In genomic region chr12:30796891-30797371, GRCh38 we compare ENCODE assay signal across 8 cellular contexts. TPM values are rescaled to one million over a fixed set of nuclear protein-coding genes. Genes with fewer than 3 reads are reported as not detected.
A peak's percentile ranks its signal among the peaks of the same experiment; 100 is the strongest.
DNase-seq lines count a peak whose midpoint lies in the region; ATAC-seq and TF ChIP-seq lines count a peak whose summit lies in the region.

No MANE protein-coding gene starts in this region.

- H3K9me3 ChIP-seq in WERI-Rb-1 (ENCODE audit: severe bottlenecking) (no peaks in the 10 kb centered on the region), mucosa of descending colon (no peaks in the 10 kb centered on the region)

- TF ChIP-seq CTCF in WERI-Rb-1 (IDR thresholded peaks at IDR 0.05; ENCODE audit: low read depth, low read length) (no peak), mucosa of descending colon (IDR thresholded peaks at IDR 0.05) (no peak)

- H3K4me1 Mint-ChIP-seq in activated CD4-positive, alpha-beta T cell treated with anti-CD3 and anti-CD28 coated beads, Interleukin-2, amount 10 ng/mL, durations not matched to agents 7 days and 5 days: peaks cover 16% of the 10 kb centered on the region

- POLR2A ChIA-PET in activated CD4-positive, alpha-beta T cell treated with anti-CD3 and anti-CD28 coated beads, Interleukin-2, amount 10 ng/mL, durations not matched to agents 7 days and 5 days (lab: Charles Lee): no interaction called here

- H3K27ac Mint-ChIP-seq in activated CD4-positive, alpha-beta T cell treated with anti-CD3 and anti-CD28 coated beads, Interleukin-2, amount 10 ng/mL, durations not matched to agents 7 days and 5 days: no peak overlapping the region

- H3K27me3 ChIP-seq in WERI-Rb-1 (ENCODE audit: insufficient read depth, low read depth, severe bottlenecking): no peaks in the 10 kb centered on the region

- H3K9me3 Mint-ChIP-seq in activated CD4-positive, alpha-beta T cell treated with anti-CD3 and anti-CD28 coated beads, Interleukin-2, amount 10 ng/mL, durations not matched to agents 7 days and 5 days: no peaks in the 10 kb centered on the region

- no peak overlapping the region for H3K27ac ChIP-seq in WERI-Rb-1

- peaks cover 13% of the 10 kb centered on the region for H3K4me1 ChIP-seq in mucosa of descending colon (ENCODE audit: low read depth)

- H3K36me3 Mint-ChIP-seq in activated CD4-positive, alpha-beta T cell treated with anti-CD3 and anti-CD28 coated beads, Interleukin-2, amount 10 ng/mL, durations not matched to agents 7 days and 5 days (ENCODE audit: low read depth): no peaks in the 10 kb centered on the region

- no peak for ATAC-seq in mucosa of descending colon

- CTCF ChIA-PET in activated CD4-positive, alpha-beta T cell treated with anti-CD3 and anti-CD28 coated beads, Interleukin-2, amount 10 ng/mL, durations not matched to agents 7 days and 5 days (lab: Charles Lee): interaction anchor here (1.4 kb wide), 1 partner anchor 24 kb away, joined by 4 read pairs; no protein-coding TSS in a partner anchor

- intact Hi-C loops in mucosa of descending colon (cut with DNase I, micrococcal nuclease): no loop called here

- no peak for DNase-seq in activated CD4-positive, alpha-beta T cell treated with anti-CD3 and anti-CD28 coated beads, Interleukin-2, amount 10 ng/mL, durations not matched to agents 7 days and 5 days
- no peak for DNase-seq in activated CD4-positive, alpha-beta T cell treated with anti-CD3 and anti-CD28 coated beads for 48 hours
- DNase-seq in WERI-Rb-1: peak; percentile 14
- DNase-seq in glomerular visceral epithelial cell (ENCODE audit: extremely low spot score): peak; percentile 17
- DNase-seq in skeletal muscle cell (ENCODE audit: low read depth): no peak
- DNase-seq in activated CD4-positive, CD25-positive, alpha-beta regulatory T cell treated with anti-CD3 and anti-CD28 coated beads, Interleukin-2, amount 50 U/mL, for 72 hours: no peak
- DNase-seq in mucosa of descending colon: no peak
- DNase-seq in occipital lobe (lab: John Stamatoyannopoulos, UW): no peak

- H3K4me3 ChIP-seq in WERI-Rb-1 (ENCODE audit: low read depth, low read length) (peak overlapping the region; percentile 60), skeletal muscle cell (ENCODE audit: low read depth, low read length) (peak overlapping the region; percentile 62), mucosa of descending colon (no peak overlapping the region)

- peaks cover 46% of the 10 kb centered on the region for H3K27me3 Mint-ChIP-seq in activated CD4-positive, alpha-beta T cell treated with anti-CD3 and anti-CD28 coated beads, Interleukin-2, amount 10 ng/mL, durations not matched to agents 7 days and 5 days

- H3K36me3 ChIP-seq in WERI-Rb-1 (no peaks in the 10 kb centered on the region), mucosa of descending colon (ENCODE audit: low read depth) (no peaks in the 10 kb centered on the region)

- H3K4me3 Mint-ChIP-seq in activated CD4-positive, alpha-beta T cell treated with anti-CD3 and anti-CD28 coated beads, Interleukin-2, amount 10 ng/mL, durations not matched to agents 7 days and 5 days: peak overlapping the region; percentile 19

RNA-seq across cellular contexts. Expression of gene CAPRIN2, which starts 42.2 kb away (rescaled TPM):
- total RNA-seq in activated CD4-positive, alpha-beta T cell treated with anti-CD3 and anti-CD28 coated beads, Interleukin-2, amount 10 ng/mL, durations not matched to agents 7 days and 5 days: 10 to 100 TPM; 12.6 to 15.6 TPM
- total RNA-seq in mucosa of descending colon (10 to 100 TPM in 2 of 3 donors, 1 to 10 TPM in 1; 7.3 to 21.4 (median 15.2) TPM), occipital lobe (41.3 TPM)

Comparison
In these comparisons a context has a peak if more than half of its experiments do, and no peak if none do; other contexts are left out.
1. DNase-seq: peak in WERI-Rb-1 (single experiment) and glomerular visceral epithelial cell (single experiment); none in activated CD4-positive, alpha-beta T cell treated with anti-CD3 and anti-CD28 coated beads, Interleukin-2, amount 10 ng/mL, durations not matched to agents 7 days and 5 days (single experiment), activated CD4-positive, alpha-beta T cell treated with anti-CD3 and anti-CD28 coated beads for 48 hours (single experiment), skeletal muscle cell (single experiment), activated CD4-positive, CD25-positive, alpha-beta regulatory T cell treated with anti-CD3 and anti-CD28 coated beads, Interleukin-2, amount 50 U/mL, for 72 hours (single experiment), mucosa of descending colon (0 of 3) and occipital lobe (single experiment).